In the genomic region with DNA sequence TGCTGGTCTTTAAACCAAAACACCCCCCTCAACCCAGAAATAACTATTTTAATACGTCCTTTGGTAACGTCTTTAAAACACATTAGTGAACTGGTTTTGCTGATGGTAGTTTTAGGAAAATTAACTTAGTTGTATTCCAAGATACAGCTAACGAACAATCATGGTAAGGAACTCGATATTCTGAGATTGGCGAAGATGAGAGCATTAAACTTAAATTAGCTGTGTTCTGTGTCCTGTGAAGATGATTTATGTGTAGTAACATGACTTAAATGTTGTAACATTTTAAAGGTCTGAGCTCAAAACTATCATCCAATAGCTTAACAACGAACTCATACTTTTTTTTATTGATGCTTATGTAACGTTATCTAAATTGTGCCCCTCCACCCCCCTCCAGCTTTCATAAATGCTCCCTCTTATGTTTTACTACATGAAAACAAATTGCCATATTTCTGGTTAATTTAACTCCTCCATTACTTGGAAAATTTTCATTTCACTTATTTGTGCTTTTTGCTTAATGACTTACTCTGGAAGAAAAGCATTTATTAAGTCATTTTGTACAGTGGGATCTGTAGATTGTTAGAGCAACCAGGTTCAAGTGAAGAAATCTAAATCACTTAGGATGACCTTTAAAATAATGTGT, we compare ENCODE assay signal across 8 cellular contexts. TPM values are rescaled to one million over a fixed set of nuclear protein-coding genes. Genes with fewer than 3 reads are reported as not detected.
A peak's percentile ranks its signal among the peaks of the same experiment; 100 is the strongest.
DNase-seq lines count a peak whose midpoint lies in the region; ATAC-seq and TF ChIP-seq lines count a peak whose summit lies in the region.

No MANE protein-coding gene starts in this region.

- peaks cover 4% of the 10 kb centered on the region for H3K27me3 ChIP-seq in CD8-positive, alpha-beta T cell (ENCODE audit: insufficient read depth, low read length)
- H3K27me3 ChIP-seq in OCI-LY1 (ENCODE audit: insufficient read depth, low read length) (no peaks in the 10 kb centered on the region), esophagus muscularis mucosa (peaks cover 0 to 8% (median 0%) of the 10 kb centered on the region in 4 donors), parathyroid adenoma (ENCODE audit: control insufficient read depth, insufficient read depth, low read length) (no peaks in the 10 kb centered on the region)

- H3K79me2 ChIP-seq in OCI-LY1 (ENCODE audit: insufficient read depth, low read length) (peaks cover 59% of the 10 kb centered on the region), parathyroid adenoma (no peaks in the 10 kb centered on the region)

- peaks cover 15% of the 10 kb centered on the region for H3K4me1 Mint-ChIP-seq in CD8-positive, alpha-beta T cell (ENCODE audit: low read depth)

- TF ChIP-seq CTCF in CD8-positive, alpha-beta T cell (IDR thresholded peaks at IDR 0.05): no peak
- TF ChIP-seq CTCF in OCI-LY1 (IDR thresholded peaks at IDR 0.05; ENCODE audit: low read length) (no peak), esophagus muscularis mucosa (IDR thresholded peaks at IDR 0.05) (no peak), parathyroid adenoma (IDR thresholded peaks at IDR 0.05) (no peak)

- peaks cover 17% of the 10 kb centered on the region for H3K4me1 ChIP-seq in CD8-positive, alpha-beta T cell (ENCODE audit: insufficient read depth, low read length)
- H3K4me1 ChIP-seq in OCI-LY1 (ENCODE audit: insufficient read depth, low read length, severe bottlenecking) (peaks cover 58% of the 10 kb centered on the region), esophagus muscularis mucosa (peaks cover 8 to 29% (median 27%) of the 10 kb centered on the region in 4 donors), parathyroid adenoma (peaks cover 6% of the 10 kb centered on the region)

- no peaks in the 10 kb centered on the region for H3K9me2 ChIP-seq in OCI-LY1 (ENCODE audit: low read depth, low read length)

- H3K27ac Mint-ChIP-seq in CD8-positive, alpha-beta T cell: no peak overlapping the region

- TF ChIP-seq EP300 in esophagus muscularis mucosa (IDR thresholded peaks at IDR 0.05): no peak

- CTCF ChIA-PET in CD8-positive, alpha-beta T cell (lab: Charles Lee): interaction anchor here (1.0 to 3.7 kb wide), 5 partner anchors 9 to 369 kb away, joined by 3 to 18 read pairs (median 3); no protein-coding TSS in a partner anchor

- H3K9me3 ChIP-seq in CD8-positive, alpha-beta T cell (ENCODE audit: low read length): no peaks in the 10 kb centered on the region
- H3K9me3 ChIP-seq in OCI-LY1 (ENCODE audit: low read length) (no peaks in the 10 kb centered on the region), esophagus muscularis mucosa (no peaks in the 10 kb centered on the region), parathyroid adenoma (ENCODE audit: control insufficient read depth, low read length) (no peaks in the 10 kb centered on the region)

- intact Hi-C loops in CD8-positive, alpha-beta T cell (cut with DNase I, micrococcal nuclease): loop anchor here (5.0 to 10.0 kb wide), 5 partner anchors 160 to 1380 kb away; partner anchors contain the start of gene FOXK1 (in 1 of the 2)
- intact Hi-C loops in esophagus muscularis mucosa (cut with DNase I): no loop called here

- H3K36me3 ChIP-seq in CD8-positive, alpha-beta T cell (ENCODE audit: insufficient read depth, low read length): no peaks in the 10 kb centered on the region
- H3K36me3 ChIP-seq in OCI-LY1 (ENCODE audit: insufficient read depth, low read length) (no peaks in the 10 kb centered on the region), esophagus muscularis mucosa (no peaks in the 10 kb centered on the region), parathyroid adenoma (ENCODE audit: control insufficient read depth, insufficient read depth, low read length) (no peaks in the 10 kb centered on the region)

- peaks cover 12% of the 10 kb centered on the region for H3K27me3 Mint-ChIP-seq in CD8-positive, alpha-beta T cell (ENCODE audit: low read depth)

- no peaks in the 10 kb centered on the region for H3K9me3 Mint-ChIP-seq in CD8-positive, alpha-beta T cell

- DNase-seq in CD8-positive, alpha-beta T cell: no peak
- DNase-seq in esophagus muscularis mucosa (ENCODE audit: extremely low spot score): no peak
- no peak for DNase-seq in stimulated activated naive CD4-positive, alpha-beta T cell (lab: John Stamatoyannopoulos, UW)
- no peak for DNase-seq in putamen (ENCODE audit: low spot score)

- POLR2A ChIA-PET in CD8-positive, alpha-beta T cell (lab: Charles Lee): no interaction called here

- peaks cover 2% of the 10 kb centered on the region for H3K36me3 Mint-ChIP-seq in CD8-positive, alpha-beta T cell

- H3K27ac ChIP-seq in CD8-positive, alpha-beta T cell (ENCODE audit: low read depth, low read length): no peak overlapping the region
- H3K27ac ChIP-seq in OCI-LY1 (ENCODE audit: low read depth, low read length, poor library complexity, severe bottlenecking) (peak overlapping the region; percentile 17), esophagus muscularis mucosa (replicated peaks in 1 of 4) (peak overlapping the region; percentile 45 to 66 (median 64)), parathyroid adenoma (no peak overlapping the region)

- WGBS in esophagus muscularis mucosa: 32% methylated on average over 7 of the region's 7 CpGs

- H3K9ac ChIP-seq in OCI-LY1 (ENCODE audit: low read length) (peak overlapping the region; percentile 71), parathyroid adenoma (no peak overlapping the region)

- no peaks in the 10 kb centered on the region for H4K20me1 ChIP-seq in OCI-LY1 (ENCODE audit: insufficient read depth, low read length)

- TF ChIP-seq POLR2A in esophagus muscularis mucosa (IDR thresholded peaks at IDR 0.05; ENCODE audit: low read depth): no peak

- H3K4me3 ChIP-seq in CD8-positive, alpha-beta T cell (ENCODE audit: low read depth, low read length): no peak overlapping the region
- H3K4me3 ChIP-seq in OCI-LY1 (ENCODE audit: low read depth, low read length, poor library complexity, severe bottlenecking) (peak overlapping the region; percentile 72), esophagus muscularis mucosa (peak overlapping the region; percentile 64 to 91 (median 70)), parathyroid adenoma (ENCODE audit: low read depth, low read length) (peak overlapping the region; percentile 48)

- H3K4me2 ChIP-seq in OCI-LY1 (ENCODE audit: low read length): peak overlapping the region; percentile 87
- H3K4me2 ChIP-seq in parathyroid adenoma (ENCODE audit: low read length): peak overlapping the region; percentile 80

- no peaks in the 10 kb centered on the region for H3F3A ChIP-seq in OCI-LY1 (ENCODE audit: insufficient read depth, low read length)

- H3K4me3 Mint-ChIP-seq in CD8-positive, alpha-beta T cell: peak overlapping the region; percentile 86

- H2AFZ ChIP-seq in OCI-LY1 (ENCODE audit: low read length): no peak overlapping the region
- peak overlapping the region; percentile 86 for H2AFZ ChIP-seq in parathyroid adenoma

- ATAC-seq in CD8-positive, alpha-beta T cell: no peak
- ATAC-seq in HG03045 (IDR thresholded peaks at IDR 0.05; ENCODE audit: unreplicated experiment) (no peak), GM18498 (IDR thresholded peaks at IDR 0.05; ENCODE audit: unreplicated experiment) (no peak)

RNA-seq across cellular contexts. Expression of gene SDK1, which starts 1.7 kb away (rescaled TPM):
- under 1 TPM; 0.24 to 0.36 TPM for total RNA-seq in CD8-positive, alpha-beta T cell
- total RNA-seq in esophagus muscularis mucosa: 10 to 100 TPM in 2 of 4 donors, 1 to 10 TPM in 2; 7.8 to 18.6 (median 12.0) TPM

Comparison
In these comparisons a context has a peak if more than half of its experiments do, and no peak if none do; other contexts are left out.
1. H3K27ac ChIP-seq: peak in OCI-LY1 (single experiment) and esophagus muscularis mucosa (4 of 4); none in CD8-positive, alpha-beta T cell (single experiment) and parathyroid adenoma (single experiment).
2. RNA of gene SDK1, which starts 1.7 kb away (total RNA-seq): 7.8 to 18.6 TPM in esophagus muscularis mucosa; 0.24 to 0.36 TPM in CD8-positive, alpha-beta T cell; every median in the first group is over 4 times any median in the second.